In genomic region chr19:1130801-1131717, GRCh38 we compare ENCODE assay signal across 8 cellular contexts. TPM values are rescaled to one million over a fixed set of nuclear protein-coding genes. Genes with fewer than 3 reads are reported as not detected.
A peak's percentile ranks its signal among the peaks of the same experiment; 100 is the strongest.
DNase-seq lines count a peak whose midpoint lies in the region; ATAC-seq lines count a peak whose summit lies in the region.

No MANE protein-coding gene starts in this region.

- ATAC-seq in GM18909 (IDR thresholded peaks at IDR 0.05; ENCODE audit: poor library complexity, unreplicated experiment) (peak; percentile 3), HG02759 (IDR thresholded peaks at IDR 0.05; ENCODE audit: unreplicated experiment) (no peak), GM18520 (IDR thresholded peaks at IDR 0.05; ENCODE audit: unreplicated experiment) (no peak)

- peaks cover 19 to 51% of the 10 kb centered on the region in 2 donors for H3K4me1 ChIP-seq in esophagus (ENCODE audit: control insufficient read depth in 2 of 2, insufficient read depth in 2 of 2, low read length in 1 of 2)

- peak; percentile 61 to 68 for DNase-seq in activated CD4-positive, alpha-beta T cell treated with anti-CD3 and anti-CD28 coated beads, Interleukin-2, amount 50 U/mL, for 48 hours
- DNase-seq in retina, result peak; percentile 18
- no peak for DNase-seq in islet precursor cell
- DNase-seq in mesenteric fat pad (ENCODE audit: low spot score), result no peak

- no peaks in the 10 kb centered on the region for H3K9me3 ChIP-seq in esophagus (ENCODE audit: control insufficient read depth in 2 of 2, insufficient read depth in 1 of 2, low read depth in 1 of 2, low read length in 1 of 2)

- peaks cover 0 to 27% of the 10 kb centered on the region in 2 donors for H3K36me3 ChIP-seq in esophagus (ENCODE audit: control insufficient read depth in 2 of 2, insufficient read depth in 2 of 2, low read length in 1 of 2)

- H3K4me3 ChIP-seq in esophagus (ENCODE audit: low read depth in 1 of 2, low read length in 2 of 2), result peak overlapping the region; percentile 66 to 76

- H3K27ac ChIP-seq in esophagus (ENCODE audit: low read depth in 2 of 2, low read length in 1 of 2), result peak overlapping the region; percentile 93 to 94

- H3K27me3 ChIP-seq in esophagus (ENCODE audit: control insufficient read depth in 1 of 2, insufficient read depth in 2 of 2, low read length in 2 of 2), result no peaks in the 10 kb centered on the region

- WGBS in esophagus, 2 donors, result 38 to 48% methylated on average over 21 to 22 of the region's 22 CpGs

RNA-seq across cellular contexts. Expression of gene GPX4, which starts 27.3 kb away (rescaled TPM):
- 100 to 1,000 TPM; 271 to 294 TPM for polyA plus RNA-seq in esophagus
- total RNA-seq in mesenteric fat pad, result 920 TPM

RNA-seq across cellular contexts. Expression of gene POLR2E, which starts 35.9 kb away (rescaled TPM):
- 100 to 1,000 TPM in 1 of 2 donors, 10 to 100 TPM in 1; 77.9 to 162 TPM for polyA plus RNA-seq in esophagus
- total RNA-seq in mesenteric fat pad, result 205 TPM

RNA-seq across cellular contexts. Expression of gene SBNO2, which starts 43.0 kb away (rescaled TPM):
- polyA plus RNA-seq in esophagus, result 10 to 100 TPM; 43.1 to 56.5 TPM
- total RNA-seq in mesenteric fat pad, result 139 TPM

Comparison
In these comparisons a context has a peak if more than half of its experiments do, and no peak if none do; other contexts are left out.
1. DNase-seq: peak in activated CD4-positive, alpha-beta T cell treated with anti-CD3 and anti-CD28 coated beads, Interleukin-2, amount 50 U/mL, for 48 hours (2 of 2) and retina (single experiment); none in islet precursor cell (single experiment) and mesenteric fat pad (single experiment).